Comparison of ENCODE assay signal across 1 cellular context in the genomic region with DNA sequence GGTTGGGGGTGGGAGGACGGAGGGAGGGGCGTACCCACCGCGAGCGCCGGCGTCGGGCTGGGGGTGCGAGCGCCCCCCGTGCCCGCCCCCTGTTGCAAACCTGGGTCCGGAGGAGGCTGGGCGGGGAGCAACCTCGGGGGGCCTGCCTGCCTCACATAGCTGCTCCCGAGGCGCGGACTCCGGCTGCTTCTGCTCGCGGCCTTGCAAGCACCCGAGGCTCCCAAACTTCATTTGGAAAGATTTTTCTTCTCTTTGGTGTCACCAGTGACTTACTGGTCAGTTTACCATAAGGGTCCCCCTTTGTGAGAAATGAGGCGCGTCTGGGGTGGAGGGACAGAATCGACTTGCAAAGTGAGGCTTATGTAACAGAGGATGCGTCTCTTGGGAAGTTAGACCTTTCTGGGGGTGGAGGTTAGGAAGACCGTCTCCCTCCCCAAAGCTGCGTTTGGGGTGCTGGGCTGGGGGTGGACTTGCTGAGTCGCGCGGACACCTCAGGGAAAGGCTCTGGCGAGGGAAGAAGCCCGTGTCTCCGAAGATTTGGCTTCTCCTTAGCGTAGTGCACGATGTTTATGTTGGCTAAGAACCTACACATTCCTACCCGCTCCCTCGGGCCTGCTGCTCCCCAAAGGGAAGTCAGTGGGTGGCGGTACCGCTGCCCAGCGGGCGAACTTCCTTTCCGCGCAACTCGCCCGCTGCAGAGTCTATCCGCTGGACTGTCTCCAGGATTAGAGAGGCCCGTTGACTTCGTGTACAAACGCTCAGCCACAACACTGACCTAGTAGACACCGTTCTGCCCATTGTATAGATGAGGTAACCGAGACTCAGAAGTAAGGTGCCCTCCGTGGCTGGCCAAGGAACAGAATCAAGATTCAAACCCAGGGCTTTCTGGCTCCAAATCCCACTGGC.
A peak's percentile ranks its signal among the peaks of the same experiment; 100 is the strongest.
TF ChIP-seq lines count a peak whose summit lies in the region.

No MANE protein-coding gene starts in this region.

TF ChIP-seq in HepG2, 621 proteins besides CTCF, POLR2A, EP300 and RAD21 (continued from another document and continues in another):
- TF ChIP-seq ZBED4 (CRISPR knock-in tag; IDR thresholded peaks at IDR 0.05; ENCODE audit: borderline replicate concordance) (no peak), ZNF564 (CRISPR knock-in tag; IDR thresholded peaks at IDR 0.05) (no peak), ZFP1 (CRISPR knock-in tag; IDR thresholded peaks at IDR 0.05) (no peak), ZNF496 (CRISPR knock-in tag; IDR thresholded peaks at IDR 0.05; ENCODE audit: insufficient replicate concordance) (no peak), ZNF777 (CRISPR knock-in tag; IDR thresholded peaks at IDR 0.05) (0 out of 2 replicates have a peak, but pooled peaks have one; percentile 18), GPN1 (CRISPR knock-in tag; IDR thresholded peaks at IDR 0.05; ENCODE audit: borderline replicate concordance) (no peak), ZKSCAN8 (CRISPR knock-in tag; IDR thresholded peaks at IDR 0.05; ENCODE audit: borderline replicate concordance) (0 out of 2 replicates have a peak, but pooled peaks have one; percentile 15), HOXA9 (CRISPR knock-in tag; IDR thresholded peaks at IDR 0.05; ENCODE audit: borderline replicate concordance) (0 out of 2 replicates have a peak, but pooled peaks have one; percentile 6), ZKSCAN5 (CRISPR knock-in tag; IDR thresholded peaks at IDR 0.05) (no peak), NFYB (CRISPR knock-in tag; IDR thresholded peaks at IDR 0.05) (no peak), ZFYVE20 (CRISPR knock-in tag; IDR thresholded peaks at IDR 0.05; ENCODE audit: borderline replicate concordance, low read depth) (0 out of 2 replicates have a peak, but pooled peaks have one; percentile 48), ZNF768 (CRISPR knock-in tag; IDR thresholded peaks at IDR 0.05) (no peak), RFXAP (CRISPR knock-in tag; IDR thresholded peaks at IDR 0.05; ENCODE audit: borderline replicate concordance) (no peak), PAX8 (CRISPR knock-in tag; IDR thresholded peaks at IDR 0.05; ENCODE audit: borderline replicate concordance) (no peak; the same call in 1 of the 2 replicates), NR2F1 (CRISPR knock-in tag; IDR thresholded peaks at IDR 0.05) (peak in 1 of 2 experiments; percentile 27; a peak in 1 of 4 replicates), MXD1 (CRISPR knock-in tag; IDR thresholded peaks at IDR 0.05) (no peak), PHF8 (CRISPR knock-in tag; IDR thresholded peaks at IDR 0.05) (no peak), MED8 (CRISPR knock-in tag; IDR thresholded peaks at IDR 0.05; ENCODE audit: insufficient replicate concordance) (no peak), CENPX (CRISPR knock-in tag; IDR thresholded peaks at IDR 0.05) (no peak), ZFP36L1 (CRISPR knock-in tag; IDR thresholded peaks at IDR 0.05) (no peak), KLF13 (CRISPR knock-in tag; IDR thresholded peaks at IDR 0.05) (no peak), ZNF160 (CRISPR knock-in tag; IDR thresholded peaks at IDR 0.05) (0 out of 2 replicates have a peak, but pooled peaks have one; percentile 44), ZKSCAN1 (IDR thresholded peaks at IDR 0.05; ENCODE audit: low read length) (no peak), DMAP1 (CRISPR knock-in tag; IDR thresholded peaks at IDR 0.05) (no peak; the same call in 1 of the 2 replicates), ZNF598 (CRISPR knock-in tag; IDR thresholded peaks at IDR 0.05; ENCODE audit: borderline replicate concordance) (peak; percentile 83; the same call in 1 of the 2 replicates), NCOA1 (CRISPR knock-in tag; IDR thresholded peaks at IDR 0.05) (0 out of 2 replicates have a peak, but pooled peaks have one; percentile 30), GATAD2A (CRISPR knock-in tag; IDR thresholded peaks at IDR 0.05) (no peak), ZNF660 (CRISPR knock-in tag; IDR thresholded peaks at IDR 0.05; ENCODE audit: borderline replicate concordance, low read depth) (no peak), NBN (conservative IDR thresholded peaks at IDR 0.05) (no peak), ZNF280D (CRISPR knock-in tag; IDR thresholded peaks at IDR 0.05) (no peak), ZNF432 (CRISPR knock-in tag; IDR thresholded peaks at IDR 0.05; ENCODE audit: borderline replicate concordance) (no peak), SP140L (CRISPR knock-in tag; IDR thresholded peaks at IDR 0.05; ENCODE audit: borderline replicate concordance) (no peak), NFE2 (CRISPR knock-in tag; IDR thresholded peaks at IDR 0.05) (no peak), ZNF678 (CRISPR knock-in tag; IDR thresholded peaks at IDR 0.05) (no peak), ZSCAN5A (CRISPR knock-in tag; IDR thresholded peaks at IDR 0.05; ENCODE audit: borderline replicate concordance) (0 out of 2 replicates have a peak, but pooled peaks have one; percentile 22), ZNF629 (CRISPR knock-in tag; conservative IDR thresholded peaks at IDR 0.05) (peak; percentile 97)
- TF ChIP-seq, protein P1, sequence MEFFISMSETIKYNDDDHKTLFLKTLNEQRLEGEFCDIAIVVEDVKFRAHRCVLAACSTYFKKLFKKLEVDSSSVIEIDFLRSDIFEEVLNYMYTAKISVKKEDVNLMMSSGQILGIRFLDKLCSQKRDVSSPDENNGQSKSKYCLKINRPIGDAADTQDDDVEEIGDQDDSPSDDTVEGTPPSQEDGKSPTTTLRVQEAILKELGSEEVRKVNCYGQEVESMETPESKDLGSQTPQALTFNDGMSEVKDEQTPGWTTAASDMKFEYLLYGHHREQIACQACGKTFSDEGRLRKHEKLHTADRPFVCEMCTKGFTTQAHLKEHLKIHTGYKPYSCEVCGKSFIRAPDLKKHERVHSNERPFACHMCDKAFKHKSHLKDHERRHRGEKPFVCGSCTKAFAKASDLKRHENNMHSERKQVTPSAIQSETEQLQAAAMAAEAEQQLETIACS (CRISPR knock-in tag; IDR thresholded peaks at IDR 0.05): no peak
- TF ChIP-seq, protein P2, sequence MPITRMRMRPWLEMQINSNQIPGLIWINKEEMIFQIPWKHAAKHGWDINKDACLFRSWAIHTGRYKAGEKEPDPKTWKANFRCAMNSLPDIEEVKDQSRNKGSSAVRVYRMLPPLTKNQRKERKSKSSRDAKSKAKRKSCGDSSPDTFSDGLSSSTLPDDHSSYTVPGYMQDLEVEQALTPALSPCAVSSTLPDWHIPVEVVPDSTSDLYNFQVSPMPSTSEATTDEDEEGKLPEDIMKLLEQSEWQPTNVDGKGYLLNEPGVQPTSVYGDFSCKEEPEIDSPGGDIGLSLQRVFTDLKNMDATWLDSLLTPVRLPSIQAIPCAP (CRISPR knock-in tag; IDR thresholded peaks at IDR 0.05; ENCODE audit: low read depth): no peak
- TF ChIP-seq, protein P3, sequence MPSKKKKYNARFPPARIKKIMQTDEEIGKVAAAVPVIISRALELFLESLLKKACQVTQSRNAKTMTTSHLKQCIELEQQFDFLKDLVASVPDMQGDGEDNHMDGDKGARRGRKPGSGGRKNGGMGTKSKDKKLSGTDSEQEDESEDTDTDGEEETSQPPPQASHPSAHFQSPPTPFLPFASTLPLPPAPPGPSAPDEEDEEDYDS (CRISPR knock-in tag; IDR thresholded peaks at IDR 0.05): no peak
- TF ChIP-seq, protein P4, sequence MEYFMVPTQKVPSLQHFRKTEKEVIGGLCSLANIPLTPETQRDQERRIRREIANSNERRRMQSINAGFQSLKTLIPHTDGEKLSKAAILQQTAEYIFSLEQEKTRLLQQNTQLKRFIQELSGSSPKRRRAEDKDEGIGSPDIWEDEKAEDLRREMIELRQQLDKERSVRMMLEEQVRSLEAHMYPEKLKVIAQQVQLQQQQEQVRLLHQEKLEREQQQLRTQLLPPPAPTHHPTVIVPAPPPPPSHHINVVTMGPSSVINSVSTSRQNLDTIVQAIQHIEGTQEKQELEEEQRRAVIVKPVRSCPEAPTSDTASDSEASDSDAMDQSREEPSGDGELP (IDR thresholded peaks at IDR 0.05; ENCODE audit: borderline replicate concordance, low read depth): no peak
- TF ChIP-seq, protein P5, sequence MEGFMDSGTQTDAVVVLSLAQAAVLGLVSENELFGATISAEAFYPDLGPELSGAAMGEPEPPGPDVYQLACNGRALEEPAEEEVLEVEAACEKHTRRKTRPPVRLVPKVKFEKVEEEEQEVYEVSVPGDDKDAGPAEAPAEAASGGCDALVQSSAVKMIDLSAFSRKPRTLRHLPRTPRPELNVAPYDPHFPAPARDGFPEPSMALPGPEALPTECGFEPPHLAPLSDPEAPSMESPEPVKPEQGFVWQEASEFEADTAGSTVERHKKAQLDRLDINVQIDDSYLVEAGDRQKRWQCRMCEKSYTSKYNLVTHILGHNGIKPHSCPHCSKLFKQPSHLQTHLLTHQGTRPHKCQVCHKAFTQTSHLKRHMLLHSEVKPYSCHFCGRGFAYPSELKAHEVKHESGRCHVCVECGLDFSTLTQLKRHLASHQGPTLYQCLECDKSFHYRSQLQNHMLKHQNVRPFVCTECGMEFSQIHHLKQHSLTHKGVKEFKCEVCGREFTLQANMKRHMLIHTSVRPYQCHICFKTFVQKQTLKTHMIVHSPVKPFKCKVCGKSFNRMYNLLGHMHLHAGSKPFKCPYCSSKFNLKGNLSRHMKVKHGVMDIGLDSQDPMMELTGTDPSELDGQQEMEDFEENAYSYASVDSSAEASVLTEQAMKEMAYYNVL (CRISPR knock-in tag; IDR thresholded peaks at IDR 0.05; ENCODE audit: borderline replicate concordance): no peak
- TF ChIP-seq, protein P6, sequence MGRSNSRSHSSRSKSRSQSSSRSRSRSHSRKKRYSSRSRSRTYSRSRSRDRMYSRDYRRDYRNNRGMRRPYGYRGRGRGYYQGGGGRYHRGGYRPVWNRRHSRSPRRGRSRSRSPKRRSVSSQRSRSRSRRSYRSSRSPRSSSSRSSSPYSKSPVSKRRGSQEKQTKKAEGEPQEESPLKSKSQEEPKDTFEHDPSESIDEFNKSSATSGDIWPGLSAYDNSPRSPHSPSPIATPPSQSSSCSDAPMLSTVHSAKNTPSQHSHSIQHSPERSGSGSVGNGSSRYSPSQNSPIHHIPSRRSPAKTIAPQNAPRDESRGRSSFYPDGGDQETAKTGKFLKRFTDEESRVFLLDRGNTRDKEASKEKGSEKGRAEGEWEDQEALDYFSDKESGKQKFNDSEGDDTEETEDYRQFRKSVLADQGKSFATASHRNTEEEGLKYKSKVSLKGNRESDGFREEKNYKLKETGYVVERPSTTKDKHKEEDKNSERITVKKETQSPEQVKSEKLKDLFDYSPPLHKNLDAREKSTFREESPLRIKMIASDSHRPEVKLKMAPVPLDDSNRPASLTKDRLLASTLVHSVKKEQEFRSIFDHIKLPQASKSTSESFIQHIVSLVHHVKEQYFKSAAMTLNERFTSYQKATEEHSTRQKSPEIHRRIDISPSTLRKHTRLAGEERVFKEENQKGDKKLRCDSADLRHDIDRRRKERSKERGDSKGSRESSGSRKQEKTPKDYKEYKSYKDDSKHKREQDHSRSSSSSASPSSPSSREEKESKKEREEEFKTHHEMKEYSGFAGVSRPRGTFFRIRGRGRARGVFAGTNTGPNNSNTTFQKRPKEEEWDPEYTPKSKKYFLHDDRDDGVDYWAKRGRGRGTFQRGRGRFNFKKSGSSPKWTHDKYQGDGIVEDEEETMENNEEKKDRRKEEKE (IDR thresholded peaks at IDR 0.05): no peak
